In the genomic region with DNA sequence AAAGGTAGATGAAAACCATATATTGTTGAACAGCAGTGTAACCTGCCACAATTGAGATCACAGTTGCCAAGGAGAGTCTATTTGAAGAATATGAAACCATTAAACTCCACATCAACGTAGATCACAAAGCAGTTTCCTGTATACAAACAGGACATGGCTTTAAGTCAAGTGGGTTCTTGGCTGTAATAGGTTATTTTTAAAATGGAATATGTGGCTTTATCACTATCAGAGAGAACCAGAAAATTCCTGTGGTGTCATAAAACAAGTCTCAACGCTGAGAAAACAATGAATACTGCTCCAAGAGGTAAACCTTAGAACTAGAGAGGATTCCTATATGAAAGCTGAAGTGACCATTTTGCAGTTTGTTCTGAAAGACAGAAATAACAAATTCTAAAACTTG, we compare ENCODE assay signal across 31 cellular contexts.
DNase-seq lines count a peak whose midpoint lies in the region; ATAC-seq and TF ChIP-seq lines count a peak whose summit lies in the region.
"Had no signal": no experiment of that assay in that cellular context is flagged by ENCODE, and none has a peak within 500 bp of the region (broad histone marks: within the 10 kb centered on the region; RNA-seq: fewer than 3 reads in every experiment).

No MANE protein-coding gene starts in this region.

- H3K27me3 ChIP-seq in foreskin keratinocyte = no peaks in the 10 kb centered on the region
- H3K27me3 ChIP-seq: adrenal gland, brain microvascular endothelial cell, gastroesophageal sphincter had no signal

- intact Hi-C loops in OCI-LY7 (cut with micrococcal nuclease; ENCODE audit: unreplicated experiment) = no loop called here

- H3K4me3 ChIP-seq in OCI-LY7 (ENCODE audit: low read depth, low read length, poor library complexity, severe bottlenecking) = no peak overlapping the region
- H3K4me3 ChIP-seq: adrenal gland, gastroesophageal sphincter, GM12878, SK-N-MC, skin epidermis had no signal

- peak overlapping the region; percentile 60 for H2AFZ ChIP-seq in OCI-LY7 (ENCODE audit: low read length)

- H3K36me3 Mint-ChIP-seq in glutamatergic neuron (ENCODE audit: unreplicated experiment) = no peaks in the 10 kb centered on the region
- H3K36me3 Mint-ChIP-seq: activated naive CD4-positive, alpha-beta T cell treated with anti-CD3 and anti-CD28 coated beads, Interleukin-2, amount 10 ng/mL, durations not matched to agents 7 days and 5 days; CD4-positive, CD25-positive, alpha-beta regulatory T cell; stimulated activated naive B cell treated with anti-CD40 and anti-IgM and Interleukin-4, amounts not matched to agents 10 μg/mL and 1 μg/mL and 100 μg/mL, for 72 hours had no signal

- H3K9me3 ChIP-seq in OCI-LY7 (ENCODE audit: low read length) = no peaks in the 10 kb centered on the region
- H3K9me3 ChIP-seq: adrenal gland, gastroesophageal sphincter had no signal

- H3K36me3 ChIP-seq in OCI-LY7 (ENCODE audit: insufficient read depth, low read length) = no peaks in the 10 kb centered on the region
- H3K36me3 ChIP-seq: adrenal gland, brain microvascular endothelial cell, gastroesophageal sphincter had no signal

- H3K27ac Mint-ChIP-seq in glutamatergic neuron (ENCODE audit: unreplicated experiment) = no peak overlapping the region
- H3K27ac Mint-ChIP-seq: activated naive CD4-positive, alpha-beta T cell treated with anti-CD3 and anti-CD28 coated beads, Interleukin-2, amount 10 ng/mL, durations not matched to agents 7 days and 5 days; activated T-helper 1 cell treated with anti-CD3 and anti-CD28 coated beads, Interleukin-12 subunit alpha, Interleukin-12 subunit beta, Interleukin-2, Interleukin-4 antibody, amounts not matched to agents 30 ng/mL and 10 ng/mL and 1 ng/mL, durations not matched to agents 14 hours and 24 hours and 36 hours; CD4-positive, CD25-positive, alpha-beta regulatory T cell; nephron progenitor cell; stimulated activated naive B cell treated with anti-CD40 and anti-IgM and Interleukin-4, amounts not matched to agents 10 μg/mL and 1 μg/mL and 100 μg/mL, for 72 hours; T-helper 1 cell treated with Interleukin-12 subunit alpha and Interleukin-12 subunit beta and Interleukin-4 antibody, amounts not matched to agents 30 μg/mL and 1 μg/mL, for 36 hours had no signal

- no peaks in the 10 kb centered on the region for H3K4me1 ChIP-seq in OCI-LY7 (ENCODE audit: insufficient read depth, low read length, poor library complexity, severe bottlenecking)
- no peaks in the 10 kb centered on the region for H3K4me1 ChIP-seq in foreskin keratinocyte
- H3K4me1 ChIP-seq: adrenal gland, gastroesophageal sphincter had no signal

- no peak overlapping the region for H3K4me3 Mint-ChIP-seq in glutamatergic neuron (ENCODE audit: unreplicated experiment)
- H3K4me3 Mint-ChIP-seq: activated naive CD4-positive, alpha-beta T cell treated with anti-CD3 and anti-CD28 coated beads, Interleukin-2, amount 10 ng/mL, durations not matched to agents 7 days and 5 days; activated T-helper 1 cell treated with anti-CD3 and anti-CD28 coated beads, Interleukin-12 subunit alpha, Interleukin-12 subunit beta, Interleukin-2, Interleukin-4 antibody, amounts not matched to agents 30 ng/mL and 10 ng/mL and 1 ng/mL, durations not matched to agents 14 hours and 24 hours and 36 hours; CD4-positive, CD25-positive, alpha-beta regulatory T cell; nephron progenitor cell; stimulated activated naive B cell treated with anti-CD40 and anti-IgM and Interleukin-4, amounts not matched to agents 10 μg/mL and 1 μg/mL and 100 μg/mL, for 72 hours; T-helper 1 cell treated with Interleukin-12 subunit alpha and Interleukin-12 subunit beta and Interleukin-4 antibody, amounts not matched to agents 30 μg/mL and 1 μg/mL, for 36 hours had no signal

- POLR2A ChIA-PET in OCI-LY7 (lab: Charles Lee) = no interaction called here

- no TSS peak for BruUV-seq in OCI-LY7 (replicated peaks; lab: Mats Ljungman, UMichigan)

- TF ChIP-seq CTCF in OCI-LY7 (conservative IDR thresholded peaks at IDR 0.05; ENCODE audit: low read length) (no peak), foreskin keratinocyte (conservative IDR thresholded peaks at IDR 0.05) (no peak), glutamatergic neuron (IDR thresholded peaks at IDR 0.05; ENCODE audit: partially characterized antibody, unreplicated experiment) (no peak)

- H4K20me1 ChIP-seq in OCI-LY7 (ENCODE audit: insufficient read depth, low read length) = no peaks in the 10 kb centered on the region

- H3K4me1 Mint-ChIP-seq in glutamatergic neuron (ENCODE audit: low read depth, unreplicated experiment) = peaks cover 2% of the 10 kb centered on the region
- H3K4me1 Mint-ChIP-seq: activated naive CD4-positive, alpha-beta T cell treated with anti-CD3 and anti-CD28 coated beads, Interleukin-2, amount 10 ng/mL, durations not matched to agents 7 days and 5 days; CD4-positive, CD25-positive, alpha-beta regulatory T cell; nephron progenitor cell; stimulated activated naive B cell treated with anti-CD40 and anti-IgM and Interleukin-4, amounts not matched to agents 10 μg/mL and 1 μg/mL and 100 μg/mL, for 72 hours had no signal

- peak in 2 of 3 experiments; percentile 4 to 47 for DNase-seq in NCI-H1417 (lab: John Stamatoyannopoulos, UW)
- DNase-seq in NCI-H1417 treated with DMSO at 0.1 percent for 48 hours (lab: John Stamatoyannopoulos, UW) = no peak
- DNase-seq in OCI-LY7 (ENCODE audit: low spot score) = no peak
- DNase-seq in foreskin keratinocyte = peak; percentile 51 to 67
- no peak for DNase-seq in SKM-1 treated with dmso at 0.1 percent for 144 hours (lab: John Stamatoyannopoulos, UW; ENCODE audit: unreplicated experiment)
- DNase-seq in glutamatergic neuron = no peak
- DNase-seq in islet precursor cell = no peak
- DNase-seq in DMS79 (lab: John Stamatoyannopoulos, UW) = no peak
- DNase-seq: 8988T; activated CD4-positive, CD25-positive, alpha-beta regulatory T cell; activated naive CD4-positive, alpha-beta T cell treated with anti-CD3 and anti-CD28 coated beads, Interleukin-2, amount 10 ng/mL, durations not matched to agents 7 days and 5 days; adrenal gland; CD4-positive, CD25-positive, alpha-beta regulatory T cell; hippocampal formation; Kasumi-1; left colon; MV-4-11; NCI-H146; NCI-H748 treated with DMSO at 0.1 percent for 48 hours; nephron progenitor cell; retina; stimulated activated naive B cell treated with anti-CD40 and anti-IgM and Interleukin-4, amounts not matched to agents 10 μg/mL and 1 μg/mL and 100 μg/mL, for 72 hours; substantia nigra; trophoblast cell had no signal

- H3K4me2 ChIP-seq in OCI-LY7 (ENCODE audit: low read length) = no peak overlapping the region

- H3K27ac ChIP-seq in OCI-LY7 (ENCODE audit: low read depth, low read length, poor library complexity, severe bottlenecking) = no peak overlapping the region
- H3K27ac ChIP-seq in foreskin keratinocyte = no peak overlapping the region
- H3K27ac ChIP-seq: adrenal gland, brain microvascular endothelial cell, gastroesophageal sphincter, SK-N-MC had no signal

- CTCF ChIA-PET in OCI-LY7 (lab: Charles Lee; ENCODE audit: unreplicated experiment) = no interaction called here

- H3K79me2 ChIP-seq in OCI-LY7 (ENCODE audit: insufficient read depth, low read depth, low read length) = no peaks in the 10 kb centered on the region

- no peaks in the 10 kb centered on the region for H3K9me2 ChIP-seq in OCI-LY7 (ENCODE audit: insufficient read depth, low read length)

- peak; percentile 23 for ATAC-seq in foreskin keratinocyte
- ATAC-seq: gastroesophageal sphincter; GM12878; left colon; stimulated activated naive B cell treated with anti-CD40 and anti-IgM and Interleukin-4, amounts not matched to agents 10 μg/mL and 1 μg/mL and 100 μg/mL, for 72 hours had no signal

- no peaks in the 10 kb centered on the region for H3K9me3 Mint-ChIP-seq in glutamatergic neuron (ENCODE audit: unreplicated experiment)
- H3K9me3 Mint-ChIP-seq: nephron progenitor cell; stimulated activated naive B cell treated with anti-CD40 and anti-IgM and Interleukin-4, amounts not matched to agents 10 μg/mL and 1 μg/mL and 100 μg/mL, for 72 hours had no signal

- no peaks in the 10 kb centered on the region for H3K27me3 Mint-ChIP-seq in glutamatergic neuron (ENCODE audit: unreplicated experiment)
- H3K27me3 Mint-ChIP-seq: activated naive CD4-positive, alpha-beta T cell treated with anti-CD3 and anti-CD28 coated beads, Interleukin-2, amount 10 ng/mL, durations not matched to agents 7 days and 5 days; CD4-positive, CD25-positive, alpha-beta regulatory T cell; stimulated activated naive B cell treated with anti-CD40 and anti-IgM and Interleukin-4, amounts not matched to agents 10 μg/mL and 1 μg/mL and 100 μg/mL, for 72 hours had no signal

Comparison
In these comparisons a context has a peak if more than half of its experiments do, and no peak if none do; other contexts are left out.
1. DNase-seq: peak in NCI-H1417 (2 of 3) and foreskin keratinocyte (2 of 2); none in NCI-H1417 treated with DMSO at 0.1 percent for 48 hours (single experiment), OCI-LY7 (single experiment), SKM-1 treated with dmso at 0.1 percent for 144 hours (single experiment), glutamatergic neuron (single experiment), islet precursor cell (single experiment) and DMS79 (single experiment).